14 cellular contexts compared by ENCODE assay signal in the genomic region with DNA sequence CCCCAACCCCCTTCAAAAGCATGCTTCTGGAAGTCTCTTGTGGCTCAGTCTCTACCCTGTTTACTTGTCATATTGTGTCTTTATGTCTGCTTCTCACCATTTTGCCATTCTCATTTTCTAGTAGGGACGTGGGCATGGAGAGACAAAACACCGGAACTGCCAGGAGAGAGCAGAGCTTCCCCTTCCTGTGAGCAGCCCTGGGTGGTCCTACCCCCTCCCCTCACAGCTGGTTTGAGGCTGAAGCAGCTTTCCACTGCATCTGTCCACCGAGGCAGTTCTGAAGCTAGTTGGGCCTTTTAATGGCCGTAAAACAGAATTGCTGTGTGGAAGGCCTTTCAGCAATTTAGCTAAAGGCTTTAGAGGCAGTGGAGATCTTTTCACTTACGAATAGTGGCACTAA.
DNase-seq lines count a peak whose midpoint lies in the region; ATAC-seq, FAIRE-seq and TF ChIP-seq lines count a peak whose summit lies in the region.
"Had no signal": no experiment of that assay in that cellular context is flagged by ENCODE, and none has a peak within 500 bp of the region (broad histone marks: within the 10 kb centered on the region; RNA-seq: fewer than 3 reads in every experiment).

No MANE protein-coding gene starts in this region.

- TF ChIP-seq EP300 in HepG2 (IDR thresholded peaks at IDR 0.05; ENCODE audit: low read depth in 2 of 2, low read length in 2 of 2) = no peak
- TF ChIP-seq EP300 in HepG2 (CRISPR knock-in tag; IDR thresholded peaks at IDR 0.05; ENCODE audit: borderline replicate concordance) = no peak

- no peak for TF ChIP-seq POLR2A in HepG2 (IDR thresholded peaks at IDR 0.05; ENCODE audit: insufficient read depth in 1 of 2, low read depth in 2 of 2, low read length in 2 of 2)

- ATAC-seq in sciatic nerve (peak; percentile 23), HepG2 (no peak)

- H3K4me1 ChIP-seq in MM.1S (ENCODE audit: low read length) (peaks cover 9% of the 10 kb centered on the region), HepG2 (ENCODE audit: insufficient read depth, low read length) (no peaks in the 10 kb centered on the region)

- peaks cover 24% of the 10 kb centered on the region for H3K4me1 Mint-ChIP-seq in dendritic cell treated with granulocyte-macrophage colony-stimulating factor and Interleukin-4, amounts not matched to agents 40 ng/mL and 50 ng/mL, for 4 days (ENCODE audit: low read depth)

- CTCF ChIA-PET in HepG2 (lab: Yijun Ruan, JAX; ENCODE audit: low intra/inter-chr PET ratio, low total read pairs) = no interaction called here

- TF ChIP-seq CTCF in MM.1S (IDR thresholded peaks at IDR 0.05; ENCODE audit: low read length) (no peak), HepG2 (CRISPR knock-in tag; IDR thresholded peaks at IDR 0.05) (no peak)

- peak overlapping the region; percentile 46 for H3K4me2 ChIP-seq in MM.1S (ENCODE audit: low read depth, low read length)
- no peak overlapping the region for H3K4me2 ChIP-seq in HepG2 (ENCODE audit: low read depth, low read length)

- H3K36me3 ChIP-seq in MM.1S (replicated peaks; ENCODE audit: insufficient read depth, low read length) (no peaks in the 10 kb centered on the region), HepG2 (replicated peaks in 1 of 2; ENCODE audit: control insufficient read depth in 1 of 2, insufficient read depth in 2 of 2, low read length in 2 of 2) (no peaks in the 10 kb centered on the region)

- no peaks in the 10 kb centered on the region for H3K9me3 Mint-ChIP-seq in dendritic cell treated with granulocyte-macrophage colony-stimulating factor and Interleukin-4, amounts not matched to agents 40 ng/mL and 50 ng/mL, for 4 days
- H3K9me3 Mint-ChIP-seq: type B pancreatic cell had no signal

- H3K9ac ChIP-seq in MM.1S (ENCODE audit: low read length) = 0 out of 2 replicates have a peak overlapping the region, but pooled peaks have one; percentile 22
- no peak overlapping the region for H3K9ac ChIP-seq in HepG2 (ENCODE audit: insufficient read depth, low read depth, low read length)

- no peaks in the 10 kb centered on the region for H3K79me2 ChIP-seq in MM.1S (ENCODE audit: low read length)
- H3K79me2 ChIP-seq in HepG2 (ENCODE audit: insufficient read depth, low read length) = no peaks in the 10 kb centered on the region

- POLR2A ChIA-PET in HepG2 (lab: Yijun Ruan, JAX) = no interaction called here

- 20% methylated on average over 5 of the region's 5 CpGs for WGBS in HepG2 (ENCODE audit: low lambda C conversion rate)

- H3F3A ChIP-seq in MM.1S (ENCODE audit: insufficient read depth, low read length) = peaks cover 9% of the 10 kb centered on the region

- intact Hi-C loops in dendritic cell treated with granulocyte-macrophage colony-stimulating factor and Interleukin-4, amounts not matched to agents 40 ng/mL and 50 ng/mL, for 4 days (cut with micrococcal nuclease) = loop anchor here (5.0 kb wide), 1 partner anchor 78 kb away; a partner anchor contains a TSS
- intact Hi-C loops in sciatic nerve (cut with DNase I) = no loop called here
- intact Hi-C loops in HepG2 (cut with micrococcal nuclease; ENCODE audit: unreplicated experiment) = no loop called here

- no peak overlapping the region for H3K4me3 ChIP-seq in MM.1S (ENCODE audit: low read length)
- H3K4me3 ChIP-seq in HepG2 (replicated peaks in 1 of 3; ENCODE audit: insufficient read depth in 1 of 3, low read depth in 2 of 3, low read length in 3 of 3) = no peak overlapping the region

- H3K27ac ChIP-seq in MM.1S (ENCODE audit: low read length) = peak overlapping the region; percentile 60; the same call in 1 of the 2 replicates
- no peak overlapping the region for H3K27ac ChIP-seq in HepG2 (ENCODE audit: extremely low read length, insufficient read depth, low read length)

- no peaks in the 10 kb centered on the region for H3K9me2 ChIP-seq in MM.1S (replicated peaks; ENCODE audit: insufficient read depth, low read length)

- H3K27ac Mint-ChIP-seq in dendritic cell treated with granulocyte-macrophage colony-stimulating factor and Interleukin-4, amounts not matched to agents 40 ng/mL and 50 ng/mL, for 4 days = peak overlapping the region; percentile 64
- H3K27ac Mint-ChIP-seq: type B pancreatic cell had no signal

- DNase-seq in NCI-H1092 treated with DMSO at 0.1 percent for 48 hours (lab: John Stamatoyannopoulos, UW) (peak; percentile 56), NCI-H1092 (lab: John Stamatoyannopoulos, UW) (no peak), MM.1S (no peak), sciatic nerve (ENCODE audit: low spot score) (no peak), COLO829 (ENCODE audit: low spot score) (no peak), HepG2 (ENCODE audit: low spot score) (no peak), EL (no peak)
- DNase-seq: activated CD8-positive, alpha-beta memory T cell treated with anti-CD3 and anti-CD28 coated beads for 24 hours; activated naive CD4-positive, alpha-beta T cell treated with anti-CD3 and anti-CD28 coated beads, Interleukin-2, amount 50 U/mL, for 16 hours; cerebellar nuclear complex; midbrain had no signal

- FAIRE-seq in HepG2 (lab: Jason Lieb, UNC) = no peak

- H3K36me3 Mint-ChIP-seq in dendritic cell treated with granulocyte-macrophage colony-stimulating factor and Interleukin-4, amounts not matched to agents 40 ng/mL and 50 ng/mL, for 4 days (ENCODE audit: low read depth) = no peaks in the 10 kb centered on the region
- H3K36me3 Mint-ChIP-seq: T-cell, type B pancreatic cell had no signal

- H3K9me3 ChIP-seq in MM.1S (replicated peaks; ENCODE audit: insufficient read depth, low read length) (no peaks in the 10 kb centered on the region), HepG2 (ENCODE audit: low read length) (no peaks in the 10 kb centered on the region)

- H3K27me3 ChIP-seq in MM.1S (replicated peaks; ENCODE audit: insufficient read depth, low read length) = no peaks in the 10 kb centered on the region
- peaks cover 0 to 2% of the 10 kb centered on the region in 2 experiments; a peak in 2 of 5 replicates for H3K27me3 ChIP-seq in HepG2 (ENCODE audit: control insufficient read depth in 1 of 2, insufficient read depth in 2 of 2, low read length in 2 of 2)

- in situ Hi-C loops in HepG2 (cut with HindIII; ENCODE audit: extremely low pct_ligation_motif_present, low pct_unique_long_range_greater_than_20kb) = no loop called here

- no peaks in the 10 kb centered on the region for H3K27me3 Mint-ChIP-seq in dendritic cell treated with granulocyte-macrophage colony-stimulating factor and Interleukin-4, amounts not matched to agents 40 ng/mL and 50 ng/mL, for 4 days
- H3K27me3 Mint-ChIP-seq: T-cell, type B pancreatic cell had no signal

- H2AFZ ChIP-seq in MM.1S (ENCODE audit: low read length) (peak overlapping the region; percentile 24; the same call in 1 of the 2 replicates), HepG2 (ENCODE audit: low read length) (no peak overlapping the region)

- BruUV-seq in HepG2 (replicated peaks; lab: Mats Ljungman, UMichigan) = no TSS peak

- TF ChIP-seq RAD21 in HepG2 (CRISPR knock-in tag; IDR thresholded peaks at IDR 0.05) = no peak

- H4K20me1 ChIP-seq in MM.1S (ENCODE audit: insufficient read depth, low read length) (no peaks in the 10 kb centered on the region), HepG2 (ENCODE audit: insufficient read depth, low read length) (no peaks in the 10 kb centered on the region)

- H3K4me3 Mint-ChIP-seq in dendritic cell treated with granulocyte-macrophage colony-stimulating factor and Interleukin-4, amounts not matched to agents 40 ng/mL and 50 ng/mL, for 4 days = no peak overlapping the region
- H3K4me3 Mint-ChIP-seq: type B pancreatic cell had no signal

TF ChIP-seq in HepG2, 621 proteins besides CTCF, POLR2A, EP300 and RAD21:
- TF ChIP-seq ZNF329 (CRISPR knock-in tag; IDR thresholded peaks at IDR 0.05; ENCODE audit: low read depth) (no peak), MAZ (IDR thresholded peaks at IDR 0.05; ENCODE audit: borderline replicate concordance, low read depth, low read length) (no peak), MAZ (CRISPR knock-in tag; IDR thresholded peaks at IDR 0.05; ENCODE audit: low read depth) (no peak), NR1H2 (CRISPR knock-in tag; IDR thresholded peaks at IDR 0.05; ENCODE audit: borderline replicate concordance, low read depth) (no peak), TP53 (CRISPR knock-in tag; conservative IDR thresholded peaks at IDR 0.05) (no peak)
